Comparison of ENCODE assay signal across 39 cellular contexts in genomic region chr17:1325766-1326165, GRCh38. TPM values are rescaled to one million over a fixed set of nuclear protein-coding genes. Genes with fewer than 3 reads are reported as not detected.
"Had no signal": no experiment of that assay in that cellular context is flagged by ENCODE, and none has a peak within 500 bp of the region (broad histone marks: within the 10 kb centered on the region; RNA-seq: fewer than 3 reads in every experiment).

No MANE protein-coding gene starts in this region.

- FAIRE-seq: TTC549 had no signal

- H3K4me3 Mint-ChIP-seq: activated B cell treated with CpG ODN at 0.5 μM for 24 hours; activated CD4-positive, alpha-beta memory T cell treated with anti-CD3 and anti-CD28 coated beads, Interleukin-2, amount 10 ng/mL, durations not matched to agents 7 days and 5 days; activated CD4-positive, alpha-beta T cell treated with anti-CD3 and anti-CD28 coated beads, Interleukin-2, amount 10 ng/mL, durations not matched to agents 24 days and 14 days; activated CD8-positive, alpha-beta memory T cell treated with anti-CD3 and anti-CD28 coated beads, Interleukin-2, amount 10 ng/mL, durations not matched to agents 7 days and 5 days; activated CD8-positive, alpha-beta T cell treated with anti-CD3 and anti-CD28 coated beads, Interleukin-2, amount 10 ng/mL, durations not matched to agents 7 days and 5 days; activated naive CD4-positive, alpha-beta T cell treated with anti-CD3 and anti-CD28 coated beads, Interleukin-2, amount 10 ng/mL, durations not matched to agents 7 days and 5 days; activated naive CD4-positive, alpha-beta T cell treated with anti-CD3 and anti-CD28 coated beads, Interleukin-2, amount 50 U/mL, for 24 hours; activated naive CD8-positive, alpha-beta T cell; activated naive CD8-positive, alpha-beta T cell treated with anti-CD3 and anti-CD28 coated beads, Interleukin-2, amount 10 ng/mL, durations not matched to agents 7 days and 5 days; activated naive CD8-positive, alpha-beta T cell treated with anti-CD3 and anti-CD28 coated beads, Interleukin-2, amount 50 U/mL, for 24 hours; activated T-cell treated with anti-CD3 and anti-CD28 coated beads, Interleukin-2, amount 50 U/mL, for 24 hours; central memory CD8-positive, alpha-beta T cell; T-helper 1 cell treated with Interleukin-12 subunit alpha and Interleukin-12 subunit beta and Interleukin-4 antibody, amounts not matched to agents 30 μg/mL and 1 μg/mL, for 36 hours; T-helper 2 cell treated with Interferon-gamma antibody and Interleukin-4, amounts not matched to agents 5 μg/mL and 100 μg/mL, for 36 hours had no signal

- H3K9me3 ChIP-seq: ascending aorta, body of pancreas, breast epithelium had no signal

- H3K27me3 Mint-ChIP-seq: activated naive CD8-positive, alpha-beta T cell had no signal

- H3K36me3 Mint-ChIP-seq: activated CD8-positive, alpha-beta memory T cell treated with anti-CD3 and anti-CD28 coated beads, Interleukin-2, amount 10 ng/mL, durations not matched to agents 7 days and 5 days; activated naive CD4-positive, alpha-beta T cell treated with anti-CD3 and anti-CD28 coated beads, Interleukin-2, amount 10 ng/mL, durations not matched to agents 7 days and 5 days; activated naive CD4-positive, alpha-beta T cell treated with anti-CD3 and anti-CD28 coated beads, Interleukin-2, amount 50 U/mL, for 24 hours; activated naive CD8-positive, alpha-beta T cell; activated naive CD8-positive, alpha-beta T cell treated with anti-CD3 and anti-CD28 coated beads, Interleukin-2, amount 10 ng/mL, durations not matched to agents 7 days and 5 days had no signal

- DNase-seq: activated B cell treated with CpG ODN at 0.5 μM for 24 hours; activated CD4-positive, alpha-beta memory T cell treated with anti-CD3 and anti-CD28 coated beads, Interleukin-2, amount 10 ng/mL, durations not matched to agents 7 days and 5 days; activated CD4-positive, alpha-beta T cell treated with anti-CD3 and anti-CD28 coated beads for 4 hours; activated CD4-positive, alpha-beta T cell treated with anti-CD3 and anti-CD28 coated beads, Interleukin-2, amount 10 ng/mL, durations not matched to agents 24 days and 14 days; activated CD4-positive, alpha-beta T cell treated with anti-CD3 and anti-CD28 coated beads, Interleukin-2, amount 50 U/mL, for 1 hour; activated CD4-positive, alpha-beta T cell treated with anti-CD3 and anti-CD28 coated beads, Interleukin-2, amount 50 U/mL, for 48 hours; activated CD4-positive, CD25-positive, alpha-beta regulatory T cell treated with anti-CD3 and anti-CD28 coated beads, Interleukin-2, amount 50 U/mL, for 72 hours; activated CD8-positive, alpha-beta memory T cell treated with anti-CD3 and anti-CD28 coated beads for 24 hours; activated CD8-positive, alpha-beta memory T cell treated with anti-CD3 and anti-CD28 coated beads, Interleukin-2, amount 10 ng/mL, durations not matched to agents 7 days and 5 days; activated CD8-positive, alpha-beta memory T cell treated with anti-CD3 and anti-CD28 coated beads, Interleukin-2, amount 50 U/mL, for 48 hours; activated CD8-positive, alpha-beta T cell treated with anti-CD3 and anti-CD28 coated beads, Interleukin-2, amount 10 ng/mL, durations not matched to agents 7 days and 5 days; activated gamma-delta T cell; activated naive CD4-positive, alpha-beta T cell treated with anti-CD3 and anti-CD28 coated beads, Interleukin-2, amount 10 ng/mL, durations not matched to agents 7 days and 5 days; activated naive CD4-positive, alpha-beta T cell treated with Interleukin-2 at 50 U/mL for 16 hours; activated naive CD8-positive, alpha-beta T cell treated with anti-CD3 and anti-CD28 coated beads, Interleukin-2, amount 10 ng/mL, durations not matched to agents 7 days and 5 days; activated naive CD8-positive, alpha-beta T cell treated with anti-CD3 and anti-CD28 coated beads, Interleukin-2, amount 50 U/mL, for 24 hours; activated T-cell treated with anti-CD3 and anti-CD28 coated beads, Interleukin-2, amount 50 U/mL, for 24 hours; activated T-cell treated with anti-CD3 and anti-CD28 coated beads, Interleukin-2, amount 50 U/mL, for 48 hours; amygdala; anterior cingulate cortex; body of pancreas; brain microvascular endothelial cell; caudate nucleus; cerebellar nuclear complex; SW 1271; T-helper 1 cell; T-helper 2 cell; T-helper 9 cell had no signal

- H3K27ac ChIP-seq: ascending aorta, body of pancreas, brain microvascular endothelial cell, breast epithelium, VCaP had no signal

- H3K27me3 ChIP-seq: ascending aorta, body of pancreas, brain microvascular endothelial cell, breast epithelium had no signal

- H3K36me3 ChIP-seq: ascending aorta, brain microvascular endothelial cell, breast epithelium had no signal

- H3K9me3 Mint-ChIP-seq: activated B cell treated with CpG ODN at 0.5 μM for 24 hours; activated CD4-positive, alpha-beta memory T cell treated with anti-CD3 and anti-CD28 coated beads, Interleukin-2, amount 10 ng/mL, durations not matched to agents 7 days and 5 days; activated CD4-positive, alpha-beta T cell treated with anti-CD3 and anti-CD28 coated beads, Interleukin-2, amount 10 ng/mL, durations not matched to agents 24 days and 14 days; activated naive CD4-positive, alpha-beta T cell treated with anti-CD3 and anti-CD28 coated beads, Interleukin-2, amount 10 ng/mL, durations not matched to agents 7 days and 5 days; activated naive CD4-positive, alpha-beta T cell treated with anti-CD3 and anti-CD28 coated beads, Interleukin-2, amount 50 U/mL, for 24 hours; activated naive CD8-positive, alpha-beta T cell treated with anti-CD3 and anti-CD28 coated beads, Interleukin-2, amount 10 ng/mL, durations not matched to agents 7 days and 5 days; activated naive CD8-positive, alpha-beta T cell treated with anti-CD3 and anti-CD28 coated beads, Interleukin-2, amount 50 U/mL, for 24 hours; activated T-cell treated with anti-CD3 and anti-CD28 coated beads, Interleukin-2, amount 50 U/mL, for 24 hours; activated T-helper 2 cell treated with anti-CD3 and anti-CD28 coated beads, Interferon-gamma antibody, Interleukin-2, Interleukin-4, amounts not matched to agents 10 μg/mL and 5 μg/mL and 100 μg/mL, durations not matched to agents 14 hours and 24 hours and 36 hours; central memory CD8-positive, alpha-beta T cell; T-helper 1 cell treated with Interleukin-12 subunit alpha and Interleukin-12 subunit beta and Interleukin-4 antibody, amounts not matched to agents 30 μg/mL and 1 μg/mL, for 36 hours; T-helper 2 cell treated with Interferon-gamma antibody and Interleukin-4, amounts not matched to agents 5 μg/mL and 100 μg/mL, for 36 hours had no signal

- H3K27ac Mint-ChIP-seq: activated B cell treated with CpG ODN at 0.5 μM for 24 hours; activated CD4-positive, alpha-beta memory T cell treated with anti-CD3 and anti-CD28 coated beads, Interleukin-2, amount 10 ng/mL, durations not matched to agents 7 days and 5 days; activated CD4-positive, alpha-beta T cell treated with anti-CD3 and anti-CD28 coated beads, Interleukin-2, amount 10 ng/mL, durations not matched to agents 24 days and 14 days; activated CD8-positive, alpha-beta memory T cell treated with anti-CD3 and anti-CD28 coated beads, Interleukin-2, amount 10 ng/mL, durations not matched to agents 7 days and 5 days; activated CD8-positive, alpha-beta T cell treated with anti-CD3 and anti-CD28 coated beads, Interleukin-2, amount 10 ng/mL, durations not matched to agents 7 days and 5 days; activated naive CD4-positive, alpha-beta T cell treated with anti-CD3 and anti-CD28 coated beads, Interleukin-2, amount 10 ng/mL, durations not matched to agents 7 days and 5 days; activated naive CD4-positive, alpha-beta T cell treated with anti-CD3 and anti-CD28 coated beads, Interleukin-2, amount 50 U/mL, for 24 hours; activated naive CD8-positive, alpha-beta T cell; activated naive CD8-positive, alpha-beta T cell treated with anti-CD3 and anti-CD28 coated beads, Interleukin-2, amount 10 ng/mL, durations not matched to agents 7 days and 5 days; activated naive CD8-positive, alpha-beta T cell treated with anti-CD3 and anti-CD28 coated beads, Interleukin-2, amount 50 U/mL, for 24 hours; activated T-cell treated with anti-CD3 and anti-CD28 coated beads, Interleukin-2, amount 50 U/mL, for 24 hours; activated T-helper 2 cell treated with anti-CD3 and anti-CD28 coated beads, Interferon-gamma antibody, Interleukin-2, Interleukin-4, amounts not matched to agents 10 μg/mL and 5 μg/mL and 100 μg/mL, durations not matched to agents 14 hours and 24 hours and 36 hours; T-helper 1 cell treated with Interleukin-12 subunit alpha and Interleukin-12 subunit beta and Interleukin-4 antibody, amounts not matched to agents 30 μg/mL and 1 μg/mL, for 36 hours; T-helper 2 cell treated with Interferon-gamma antibody and Interleukin-4, amounts not matched to agents 5 μg/mL and 100 μg/mL, for 36 hours had no signal

- H3K4me1 ChIP-seq: ascending aorta, body of pancreas, breast epithelium had no signal

- H3K4me3 ChIP-seq: ascending aorta, body of pancreas, breast epithelium had no signal

- H3K4me1 Mint-ChIP-seq: activated B cell treated with CpG ODN at 0.5 μM for 24 hours; activated CD4-positive, alpha-beta memory T cell treated with anti-CD3 and anti-CD28 coated beads, Interleukin-2, amount 10 ng/mL, durations not matched to agents 7 days and 5 days; activated CD8-positive, alpha-beta memory T cell treated with anti-CD3 and anti-CD28 coated beads, Interleukin-2, amount 10 ng/mL, durations not matched to agents 7 days and 5 days; activated naive CD4-positive, alpha-beta T cell treated with anti-CD3 and anti-CD28 coated beads, Interleukin-2, amount 10 ng/mL, durations not matched to agents 7 days and 5 days; activated naive CD4-positive, alpha-beta T cell treated with anti-CD3 and anti-CD28 coated beads, Interleukin-2, amount 50 U/mL, for 24 hours; activated naive CD8-positive, alpha-beta T cell treated with anti-CD3 and anti-CD28 coated beads, Interleukin-2, amount 10 ng/mL, durations not matched to agents 7 days and 5 days; activated naive CD8-positive, alpha-beta T cell treated with anti-CD3 and anti-CD28 coated beads, Interleukin-2, amount 50 U/mL, for 24 hours; central memory CD8-positive, alpha-beta T cell had no signal

- ATAC-seq: activated CD8-positive, alpha-beta memory T cell treated with anti-CD3 and anti-CD28 coated beads, Interleukin-2, amount 10 ng/mL, durations not matched to agents 7 days and 5 days; activated CD8-positive, alpha-beta T cell treated with anti-CD3 and anti-CD28 coated beads, Interleukin-2, amount 10 ng/mL, durations not matched to agents 7 days and 5 days; activated naive CD8-positive, alpha-beta T cell treated with anti-CD3 and anti-CD28 coated beads, Interleukin-2, amount 50 U/mL, for 24 hours; body of pancreas had no signal

RNA-seq across cellular contexts. Expression of gene TRARG1, which starts 46.3 kb away (rescaled TPM):
- total RNA-seq: activated B cell treated with CpG ODN at 0.5 μM for 24 hours; activated T-helper 2 cell treated with anti-CD3 and anti-CD28 coated beads, Interferon-gamma antibody, Interleukin-2, Interleukin-4, amounts not matched to agents 10 μg/mL and 5 μg/mL and 100 μg/mL, durations not matched to agents 14 hours and 24 hours and 36 hours had no signal

RNA-seq across cellular contexts. Expression of gene BHLHA9, which starts 55.5 kb away (rescaled TPM):
- total RNA-seq: activated B cell treated with CpG ODN at 0.5 μM for 24 hours; activated CD4-positive, alpha-beta memory T cell treated with anti-CD3 and anti-CD28 coated beads, Interleukin-2, amount 10 ng/mL, durations not matched to agents 7 days and 5 days; activated CD4-positive, alpha-beta T cell treated with anti-CD3 and anti-CD28 coated beads, Interleukin-2, amount 10 ng/mL, durations not matched to agents 24 days and 14 days; activated CD8-positive, alpha-beta memory T cell treated with anti-CD3 and anti-CD28 coated beads, Interleukin-2, amount 10 ng/mL, durations not matched to agents 7 days and 5 days; activated CD8-positive, alpha-beta T cell treated with anti-CD3 and anti-CD28 coated beads, Interleukin-2, amount 10 ng/mL, durations not matched to agents 7 days and 5 days; activated naive CD8-positive, alpha-beta T cell treated with anti-CD3 and anti-CD28 coated beads, Interleukin-2, amount 10 ng/mL, durations not matched to agents 7 days and 5 days; activated T-helper 2 cell treated with anti-CD3 and anti-CD28 coated beads, Interferon-gamma antibody, Interleukin-2, Interleukin-4, amounts not matched to agents 10 μg/mL and 5 μg/mL and 100 μg/mL, durations not matched to agents 14 hours and 24 hours and 36 hours; ascending aorta; body of pancreas; breast epithelium had no signal
- polyA plus RNA-seq: adipose tissue had no signal
